8 cellular contexts compared by ENCODE assay signal in the genomic region with DNA sequence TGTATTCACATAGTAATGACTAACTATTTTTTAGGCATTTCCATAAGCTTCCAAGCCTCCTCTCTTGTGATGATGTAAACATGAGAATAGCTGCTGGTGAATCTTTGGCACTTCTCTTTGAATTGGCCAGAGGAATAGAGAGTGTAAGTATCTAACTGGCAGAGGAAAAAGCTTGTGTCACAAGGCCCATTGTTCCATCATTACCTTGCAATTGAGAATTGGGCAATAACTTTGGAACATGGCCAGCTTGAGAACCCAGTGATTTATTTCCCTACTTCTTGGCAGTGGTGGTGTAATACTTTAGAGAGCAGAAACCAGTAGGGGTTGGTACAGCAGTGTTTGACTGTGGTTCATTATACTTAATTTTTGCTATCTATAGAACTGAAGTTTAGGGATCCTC. TPM values are rescaled to one million over a fixed set of nuclear protein-coding genes. Genes with fewer than 3 reads are reported as not detected.
DNase-seq lines count a peak whose midpoint lies in the region; ATAC-seq and TF ChIP-seq lines count a peak whose summit lies in the region.

No MANE protein-coding gene starts in this region.

- CTCF ChIA-PET in activated CD8-positive, alpha-beta T cell treated with anti-CD3 and anti-CD28 coated beads, Interleukin-2, amount 10 ng/mL, durations not matched to agents 7 days and 5 days (lab: Charles Lee), result interaction anchor here (2.6 kb wide), 1 partner anchor 10 kb away, joined by 11 read pairs; no protein-coding TSS in a partner anchor

- no peak overlapping the region for H3K4me3 ChIP-seq in ascending aorta
- H3K4me3 ChIP-seq in hepatocyte, result no peak overlapping the region
- no peak overlapping the region for H3K4me3 ChIP-seq in upper lobe of right lung

- no peak overlapping the region for H3K27ac Mint-ChIP-seq in activated CD8-positive, alpha-beta T cell treated with anti-CD3 and anti-CD28 coated beads, Interleukin-2, amount 10 ng/mL, durations not matched to agents 7 days and 5 days

- H3K36me3 ChIP-seq in ascending aorta (peaks cover 39 to 93% of the 10 kb centered on the region in 2 donors), hepatocyte (replicated peaks; ENCODE audit: insufficient read depth, low read depth) (no peaks in the 10 kb centered on the region), upper lobe of right lung (peaks cover 100% of the 10 kb centered on the region)

- H3K27ac ChIP-seq in ascending aorta, result peak overlapping the region; percentile 3 to 11
- H3K27ac ChIP-seq in hepatocyte, result no peak overlapping the region
- no peak overlapping the region for H3K27ac ChIP-seq in upper lobe of right lung

- DNase-seq in NCI-H510A treated with DMSO at 0.1 percent for 48 hours (lab: John Stamatoyannopoulos, UW) (peak; percentile 11), NCI-H510A (lab: John Stamatoyannopoulos, UW) (no peak), ascending aorta (ENCODE audit: low spot score in 2 of 2) (peak in 1 of 2 donors; percentile 80), hepatocyte (ENCODE audit: low spot score) (peak; percentile 50), upper lobe of right lung (no peak), NCI-H748 treated with DMSO at 0.1 percent for 48 hours (lab: John Stamatoyannopoulos, UW) (no peak)
- DNase-seq in activated CD8-positive, alpha-beta T cell treated with anti-CD3 and anti-CD28 coated beads, Interleukin-2, amount 10 ng/mL, durations not matched to agents 7 days and 5 days, result no peak
- no peak for DNase-seq in stimulated activated CD4-positive, alpha-beta T cell treated with anti-CD3 and anti-CD28 coated beads, Interleukin-2, amount 100 ng/mL, for 24 hours

- peak; percentile 85 for ATAC-seq in upper lobe of right lung
- no peak for ATAC-seq in activated CD8-positive, alpha-beta T cell treated with anti-CD3 and anti-CD28 coated beads, Interleukin-2, amount 10 ng/mL, durations not matched to agents 7 days and 5 days

- TF ChIP-seq CTCF in ascending aorta (IDR thresholded peaks at IDR 0.05) (no peak), hepatocyte (IDR thresholded peaks at IDR 0.05; ENCODE audit: poor library complexity) (no peak), upper lobe of right lung (IDR thresholded peaks at IDR 0.05) (no peak)

- H3K4me2 ChIP-seq in hepatocyte, result no peak overlapping the region

- H3K36me3 Mint-ChIP-seq in activated CD8-positive, alpha-beta T cell treated with anti-CD3 and anti-CD28 coated beads, Interleukin-2, amount 10 ng/mL, durations not matched to agents 7 days and 5 days (ENCODE audit: low read depth), result peaks cover 56% of the 10 kb centered on the region

- H3K27me3 Mint-ChIP-seq in activated CD8-positive, alpha-beta T cell treated with anti-CD3 and anti-CD28 coated beads, Interleukin-2, amount 10 ng/mL, durations not matched to agents 7 days and 5 days (ENCODE audit: low read depth), result no peaks in the 10 kb centered on the region

- POLR2A ChIA-PET in activated CD8-positive, alpha-beta T cell treated with anti-CD3 and anti-CD28 coated beads, Interleukin-2, amount 10 ng/mL, durations not matched to agents 7 days and 5 days (lab: Charles Lee), result no interaction called here

- H3K4me3 Mint-ChIP-seq in activated CD8-positive, alpha-beta T cell treated with anti-CD3 and anti-CD28 coated beads, Interleukin-2, amount 10 ng/mL, durations not matched to agents 7 days and 5 days, result no peak overlapping the region

- H3K4me1 Mint-ChIP-seq in activated CD8-positive, alpha-beta T cell treated with anti-CD3 and anti-CD28 coated beads, Interleukin-2, amount 10 ng/mL, durations not matched to agents 7 days and 5 days (ENCODE audit: low read depth), result no peaks in the 10 kb centered on the region

- H2AFZ ChIP-seq in hepatocyte, result no peak overlapping the region

- intact Hi-C loops in ascending aorta (cut with DNase I), result no loop called here
- intact Hi-C loops in upper lobe of right lung (cut with DNase I), result no loop called here

- peaks cover 55% of the 10 kb centered on the region for H3K79me2 ChIP-seq in hepatocyte

- H3K4me1 ChIP-seq in ascending aorta (peaks cover 0 to 10% of the 10 kb centered on the region in 2 donors), hepatocyte (ENCODE audit: insufficient read depth) (no peaks in the 10 kb centered on the region), upper lobe of right lung (peaks cover 12% of the 10 kb centered on the region)

- H3K9me3 ChIP-seq in ascending aorta, result no peaks in the 10 kb centered on the region
- H3K9me3 ChIP-seq in hepatocyte (ENCODE audit: low read depth), result no peaks in the 10 kb centered on the region
- H3K9me3 ChIP-seq in upper lobe of right lung, result no peaks in the 10 kb centered on the region

- no peaks in the 10 kb centered on the region for H3K9me2 ChIP-seq in hepatocyte (replicated peaks; ENCODE audit: insufficient read depth)

- H3K27me3 ChIP-seq in ascending aorta (no peaks in the 10 kb centered on the region), hepatocyte (no peaks in the 10 kb centered on the region), upper lobe of right lung (no peaks in the 10 kb centered on the region)

- no peaks in the 10 kb centered on the region for H3K9me3 Mint-ChIP-seq in activated CD8-positive, alpha-beta T cell treated with anti-CD3 and anti-CD28 coated beads, Interleukin-2, amount 10 ng/mL, durations not matched to agents 7 days and 5 days (ENCODE audit: insufficient read depth)

- peaks cover 16% of the 10 kb centered on the region for H4K20me1 ChIP-seq in hepatocyte (ENCODE audit: insufficient read depth, poor library complexity, severe bottlenecking)

RNA-seq across cellular contexts. Expression of a gene that starts 12.0 kb away (rescaled TPM):
- 35.1 TPM for total RNA-seq in ascending aorta
- total RNA-seq in hepatocyte, result 83.7 and 114 TPM in 2 replicates
- polyA plus RNA-seq in hepatocyte, result 69.9 and 76.3 TPM in 2 replicates
- total RNA-seq in upper lobe of right lung, result 49.9 TPM
- 10 to 100 TPM; 40.1 to 42.5 TPM for total RNA-seq in activated CD8-positive, alpha-beta T cell treated with anti-CD3 and anti-CD28 coated beads, Interleukin-2, amount 10 ng/mL, durations not matched to agents 7 days and 5 days

RNA-seq across cellular contexts. Expression of a gene that starts 18.6 kb away (rescaled TPM):
- total RNA-seq in ascending aorta (not detected), hepatocyte (1.3 and 1.9 TPM in 2 replicates), upper lobe of right lung (0.96 TPM)
- 1.1 and 1.4 TPM in 2 replicates for polyA plus RNA-seq in hepatocyte
- under 1 TPM in 1 of 2 experiments, not detected in 1; 0.53 TPM for total RNA-seq in activated CD8-positive, alpha-beta T cell treated with anti-CD3 and anti-CD28 coated beads, Interleukin-2, amount 10 ng/mL, durations not matched to agents 7 days and 5 days

Comparison
In these comparisons a context has a peak if more than half of its experiments do, and no peak if none do; other contexts are left out.
1. DNase-seq: peak in NCI-H510A treated with DMSO at 0.1 percent for 48 hours (single experiment) and hepatocyte (single experiment); none in NCI-H510A (single experiment), upper lobe of right lung (single experiment), NCI-H748 treated with DMSO at 0.1 percent for 48 hours (single experiment), activated CD8-positive, alpha-beta T cell treated with anti-CD3 and anti-CD28 coated beads, Interleukin-2, amount 10 ng/mL, durations not matched to agents 7 days and 5 days (single experiment) and stimulated activated CD4-positive, alpha-beta T cell treated with anti-CD3 and anti-CD28 coated beads, Interleukin-2, amount 100 ng/mL, for 24 hours (0 of 2).
2. H3K27ac ChIP-seq: peak in ascending aorta (2 of 2); none in hepatocyte (single experiment) and upper lobe of right lung (single experiment).